25 cellular contexts compared by ENCODE assay signal in the genomic region with DNA sequence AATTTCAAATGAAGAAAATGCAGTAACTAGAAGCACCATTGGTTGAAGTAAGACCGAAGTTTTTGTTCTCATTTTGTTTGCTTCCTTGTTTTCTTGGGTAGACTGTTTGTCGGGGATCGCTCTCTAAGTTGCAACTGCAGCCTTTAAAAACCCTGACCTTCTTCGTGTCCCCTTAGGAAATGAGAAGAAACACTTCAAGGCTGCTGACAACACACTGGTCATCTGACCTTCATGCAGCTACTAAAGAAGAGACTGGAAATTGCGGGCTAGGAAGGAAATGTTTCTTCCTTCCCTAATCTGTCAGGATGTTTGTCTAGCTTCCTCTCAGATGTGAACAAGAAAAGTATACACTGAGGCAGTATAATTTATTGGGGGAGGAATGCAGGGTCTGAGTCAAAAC. TPM values are rescaled to one million over a fixed set of nuclear protein-coding genes. Genes with fewer than 3 reads are reported as not detected.
"Had no signal": no experiment of that assay in that cellular context is flagged by ENCODE, and none has a peak within 500 bp of the region (broad histone marks: within the 10 kb centered on the region; RNA-seq: fewer than 3 reads in every experiment).

No MANE protein-coding gene starts in this region.

- H3K4me3 ChIP-seq: cardiac muscle cell, coronary artery, dorsolateral prefrontal cortex, heart right ventricle, neural progenitor cell, right atrium auricular region, testis, transverse colon had no signal

- H3K9me3 Mint-ChIP-seq: activated CD8-positive, alpha-beta T cell treated with anti-CD3 and anti-CD28 coated beads for 36 hours; activated T-cell treated with anti-CD3 and anti-CD28 coated beads, Interleukin-2, amount 50 U/mL, for 4 hours; activated T-helper 17 cell treated with anti-CD3 and anti-CD28 coated beads, Interleukin-2, amount 50 U/mL, for 72 hours; brain; memory B cell; natural killer cell; neural progenitor cell; T-helper 1 cell treated with Interleukin-12 subunit alpha and Interleukin-12 subunit beta and Interleukin-4 antibody, amounts not matched to agents 30 μg/mL and 1 μg/mL, for 36 hours; WTC11 had no signal

- H3K9me3 ChIP-seq: heart right ventricle, right atrium auricular region, testis, transverse colon had no signal

- H3K27ac ChIP-seq: cardiac muscle cell, coronary artery, dorsolateral prefrontal cortex, heart right ventricle, neural progenitor cell, parathyroid adenoma, right atrium auricular region, testis, transverse colon had no signal

- H3K27ac Mint-ChIP-seq: activated CD8-positive, alpha-beta T cell treated with anti-CD3 and anti-CD28 coated beads for 36 hours; activated naive CD8-positive, alpha-beta T cell; activated T-helper 17 cell treated with anti-CD3 and anti-CD28 coated beads, Interleukin-2, amount 50 U/mL, for 72 hours; brain; memory B cell; natural killer cell; neural progenitor cell; T-helper 1 cell treated with Interleukin-12 subunit alpha and Interleukin-12 subunit beta and Interleukin-4 antibody, amounts not matched to agents 30 μg/mL and 1 μg/mL, for 36 hours; WTC11 had no signal

- H3K4me3 Mint-ChIP-seq: activated CD8-positive, alpha-beta T cell treated with anti-CD3 and anti-CD28 coated beads for 36 hours; activated naive CD8-positive, alpha-beta T cell; activated T-cell treated with anti-CD3 and anti-CD28 coated beads, Interleukin-2, amount 50 U/mL, for 4 hours; activated T-helper 17 cell treated with anti-CD3 and anti-CD28 coated beads, Interleukin-2, amount 50 U/mL, for 72 hours; brain; memory B cell; natural killer cell; neural progenitor cell; T-helper 1 cell treated with Interleukin-12 subunit alpha and Interleukin-12 subunit beta and Interleukin-4 antibody, amounts not matched to agents 30 μg/mL and 1 μg/mL, for 36 hours; WTC11 had no signal

- H3K4me1 Mint-ChIP-seq: activated T-helper 17 cell treated with anti-CD3 and anti-CD28 coated beads, Interleukin-2, amount 50 U/mL, for 72 hours; brain; memory B cell; natural killer cell; neural progenitor cell; WTC11 had no signal

- H3K36me3 Mint-ChIP-seq: activated naive CD8-positive, alpha-beta T cell; brain; memory B cell; natural killer cell; neural progenitor cell; WTC11 had no signal

- ATAC-seq: activated CD8-positive, alpha-beta T cell treated with anti-CD3 and anti-CD28 coated beads for 36 hours; activated T-cell treated with anti-CD3 and anti-CD28 coated beads, Interleukin-2, amount 50 U/mL, for 4 hours; activated T-helper 17 cell treated with anti-CD3 and anti-CD28 coated beads, Interleukin-2, amount 50 U/mL, for 72 hours; heart right ventricle; natural killer cell; stimulated activated naive CD8-positive, alpha-beta T cell treated with anti-CD3 and anti-CD28 coated beads, Interleukin-15, Interleukin-2, amounts not matched to agents 100 U/mL and 50 U/mL, for 24 hours; WTC11 had no signal

- H2AFZ ChIP-seq: neural progenitor cell, parathyroid adenoma had no signal

- H3K4me2 ChIP-seq: neural progenitor cell had no signal

- H3K79me2 ChIP-seq: parathyroid adenoma had no signal

- H3K27me3 ChIP-seq: cardiac muscle cell, dorsolateral prefrontal cortex, heart right ventricle, neural progenitor cell, right atrium auricular region, testis, transverse colon had no signal

- DNase-seq: activated CD4-positive, alpha-beta T cell treated with anti-CD3 and anti-CD28 coated beads for 1 hour; activated CD4-positive, alpha-beta T cell treated with anti-CD3 and anti-CD28 coated beads, Interleukin-2, amount 50 U/mL, for 1 hour; activated CD8-positive, alpha-beta T cell treated with anti-CD3 and anti-CD28 coated beads for 36 hours; activated T-cell treated with anti-CD3 and anti-CD28 coated beads, Interleukin-2, amount 50 U/mL, for 4 hours; dorsolateral prefrontal cortex; effector memory CD4-positive, alpha-beta T cell; heart right ventricle; natural killer cell; occipital lobe; stimulated activated CD4-positive, alpha-beta T cell treated with anti-CD3 and anti-CD28 coated beads, Interleukin-2, amount 100 ng/mL, for 48 hours; stimulated activated naive CD8-positive, alpha-beta T cell treated with anti-CD3 and anti-CD28 coated beads, Interleukin-15, Interleukin-2, amounts not matched to agents 100 U/mL and 50 U/mL, for 24 hours; T-helper 9 cell; testis; transverse colon had no signal

- H3K36me3 ChIP-seq: cardiac muscle cell, heart right ventricle, neural progenitor cell, right atrium auricular region, transverse colon had no signal

- H3K9ac ChIP-seq: neural progenitor cell, parathyroid adenoma had no signal

- H3K4me1 ChIP-seq: neural progenitor cell, parathyroid adenoma, testis, transverse colon had no signal

RNA-seq across cellular contexts. Expression of gene CHSY3, which starts 50.7 kb away (rescaled TPM):
- total RNA-seq: activated CD8-positive, alpha-beta T cell treated with anti-CD3 and anti-CD28 coated beads for 36 hours; activated T-cell treated with anti-CD3 and anti-CD28 coated beads, Interleukin-2, amount 50 U/mL, for 4 hours; activated T-helper 17 cell treated with anti-CD3 and anti-CD28 coated beads, Interleukin-2, amount 50 U/mL, for 72 hours had no signal
